ENCODE assay signal across 1 cellular context in the genomic region with DNA sequence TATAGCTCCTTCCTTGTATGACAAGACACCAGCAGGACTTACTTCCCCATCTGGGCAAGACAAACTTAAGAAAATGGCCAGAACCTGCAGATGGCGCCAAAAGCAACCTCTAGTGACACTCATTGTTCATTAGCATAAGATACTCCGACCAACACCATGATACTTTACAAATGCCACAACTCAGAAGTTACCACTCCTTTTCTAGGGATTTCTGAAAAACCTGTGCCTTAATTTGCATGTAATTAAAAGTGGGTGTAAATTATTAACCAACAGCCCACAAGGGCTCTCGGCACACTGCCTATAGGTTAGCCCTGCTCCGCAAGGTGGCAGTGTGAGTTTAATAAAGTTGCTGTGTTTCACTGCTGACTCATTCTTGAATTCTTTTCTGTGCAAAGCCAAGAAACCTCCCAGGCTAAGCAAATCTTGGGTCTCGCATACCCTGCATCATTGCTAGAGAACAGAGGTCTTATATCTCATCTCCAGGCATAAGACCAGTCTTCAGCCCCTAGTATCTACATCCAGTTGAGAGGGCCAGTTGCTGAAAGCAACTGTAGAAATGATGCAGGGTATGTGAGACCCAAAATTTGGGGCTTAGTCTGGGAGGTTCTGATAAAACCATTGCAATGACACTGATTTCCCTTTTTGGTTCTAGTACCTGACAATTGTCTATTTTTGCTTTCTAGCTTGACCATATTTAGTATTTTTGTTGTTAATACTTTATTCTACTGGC.
TF ChIP-seq lines count a peak whose summit lies in the region.

No MANE protein-coding gene starts in this region.

TF ChIP-seq in K562, 482 proteins besides CTCF, POLR2A, EP300 and RAD21 (continued from another document and continues in another):
- peak in 1 of 2 experiments; percentile 55; a peak in 2 of 4 replicates for TF ChIP-seq RCOR1 (IDR thresholded peaks at IDR 0.05; ENCODE audit: borderline replicate concordance in 1 of 2, low read depth in 2 of 2, low read length in 2 of 2)
- peak; percentile 33; the same call in 1 of the 2 replicates for TF ChIP-seq CXXC5 (CRISPR knock-in tag; IDR thresholded peaks at IDR 0.05)
- TF ChIP-seq LCOR (CRISPR knock-in tag; IDR thresholded peaks at IDR 0.05), result no peak
- peak; percentile 94 for TF ChIP-seq MAFG (tag; conservative IDR thresholded peaks at IDR 0.05)
- TF ChIP-seq, protein P1, sequence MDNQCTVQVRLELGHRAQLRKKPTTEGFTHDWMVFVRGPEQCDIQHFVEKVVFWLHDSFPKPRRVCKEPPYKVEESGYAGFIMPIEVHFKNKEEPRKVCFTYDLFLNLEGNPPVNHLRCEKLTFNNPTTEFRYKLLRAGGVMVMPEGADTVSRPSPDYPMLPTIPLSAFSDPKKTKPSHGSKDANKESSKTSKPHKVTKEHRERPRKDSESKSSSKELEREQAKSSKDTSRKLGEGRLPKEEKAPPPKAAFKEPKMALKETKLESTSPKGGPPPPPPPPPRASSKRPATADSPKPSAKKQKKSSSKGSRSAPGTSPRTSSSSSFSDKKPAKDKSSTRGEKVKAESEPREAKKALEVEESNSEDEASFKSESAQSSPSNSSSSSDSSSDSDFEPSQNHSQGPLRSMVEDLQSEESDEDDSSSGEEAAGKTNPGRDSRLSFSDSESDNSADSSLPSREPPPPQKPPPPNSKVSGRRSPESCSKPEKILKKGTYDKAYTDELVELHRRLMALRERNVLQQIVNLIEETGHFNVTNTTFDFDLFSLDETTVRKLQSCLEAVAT (IDR thresholded peaks at IDR 0.05), result peak; percentile 39 to 64; a peak in 2 of 4 replicates
- no peak for TF ChIP-seq SAFB2 (IDR thresholded peaks at IDR 0.05; ENCODE audit: borderline replicate concordance, low read depth, low read length, severe bottlenecking)
- 0 out of 2 replicates have a peak, but pooled peaks have one; percentile 47 for TF ChIP-seq NFIC (IDR thresholded peaks at IDR 0.05)
- TF ChIP-seq ARID1B (IDR thresholded peaks at IDR 0.05), result peak; percentile 72
- TF ChIP-seq TEAD2 (tag; IDR thresholded peaks at IDR 0.05), result no peak
- peak; percentile 71; the same call in 1 of the 2 replicates for TF ChIP-seq BCOR (IDR thresholded peaks at IDR 0.05)
- TF ChIP-seq TOE1 (IDR thresholded peaks at IDR 0.05; ENCODE audit: borderline replicate concordance), result peak; percentile 80
- TF ChIP-seq TOE1 (CRISPR knock-in tag; IDR thresholded peaks at IDR 0.05; ENCODE audit: borderline replicate concordance, low read depth), result no peak
- TF ChIP-seq, protein P2, sequence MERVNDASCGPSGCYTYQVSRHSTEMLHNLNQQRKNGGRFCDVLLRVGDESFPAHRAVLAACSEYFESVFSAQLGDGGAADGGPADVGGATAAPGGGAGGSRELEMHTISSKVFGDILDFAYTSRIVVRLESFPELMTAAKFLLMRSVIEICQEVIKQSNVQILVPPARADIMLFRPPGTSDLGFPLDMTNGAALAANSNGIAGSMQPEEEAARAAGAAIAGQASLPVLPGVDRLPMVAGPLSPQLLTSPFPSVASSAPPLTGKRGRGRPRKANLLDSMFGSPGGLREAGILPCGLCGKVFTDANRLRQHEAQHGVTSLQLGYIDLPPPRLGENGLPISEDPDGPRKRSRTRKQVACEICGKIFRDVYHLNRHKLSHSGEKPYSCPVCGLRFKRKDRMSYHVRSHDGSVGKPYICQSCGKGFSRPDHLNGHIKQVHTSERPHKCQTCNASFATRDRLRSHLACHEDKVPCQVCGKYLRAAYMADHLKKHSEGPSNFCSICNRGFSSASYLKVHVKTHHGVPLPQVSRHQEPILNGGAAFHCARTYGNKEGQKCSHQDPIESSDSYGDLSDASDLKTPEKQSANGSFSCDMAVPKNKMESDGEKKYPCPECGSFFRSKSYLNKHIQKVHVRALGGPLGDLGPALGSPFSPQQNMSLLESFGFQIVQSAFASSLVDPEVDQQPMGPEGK (CRISPR knock-in tag; IDR thresholded peaks at IDR 0.05; ENCODE audit: borderline replicate concordance), result no peak
- no peak for TF ChIP-seq BCL6 (CRISPR knock-in tag; IDR thresholded peaks at IDR 0.05)
- TF ChIP-seq, protein P3, sequence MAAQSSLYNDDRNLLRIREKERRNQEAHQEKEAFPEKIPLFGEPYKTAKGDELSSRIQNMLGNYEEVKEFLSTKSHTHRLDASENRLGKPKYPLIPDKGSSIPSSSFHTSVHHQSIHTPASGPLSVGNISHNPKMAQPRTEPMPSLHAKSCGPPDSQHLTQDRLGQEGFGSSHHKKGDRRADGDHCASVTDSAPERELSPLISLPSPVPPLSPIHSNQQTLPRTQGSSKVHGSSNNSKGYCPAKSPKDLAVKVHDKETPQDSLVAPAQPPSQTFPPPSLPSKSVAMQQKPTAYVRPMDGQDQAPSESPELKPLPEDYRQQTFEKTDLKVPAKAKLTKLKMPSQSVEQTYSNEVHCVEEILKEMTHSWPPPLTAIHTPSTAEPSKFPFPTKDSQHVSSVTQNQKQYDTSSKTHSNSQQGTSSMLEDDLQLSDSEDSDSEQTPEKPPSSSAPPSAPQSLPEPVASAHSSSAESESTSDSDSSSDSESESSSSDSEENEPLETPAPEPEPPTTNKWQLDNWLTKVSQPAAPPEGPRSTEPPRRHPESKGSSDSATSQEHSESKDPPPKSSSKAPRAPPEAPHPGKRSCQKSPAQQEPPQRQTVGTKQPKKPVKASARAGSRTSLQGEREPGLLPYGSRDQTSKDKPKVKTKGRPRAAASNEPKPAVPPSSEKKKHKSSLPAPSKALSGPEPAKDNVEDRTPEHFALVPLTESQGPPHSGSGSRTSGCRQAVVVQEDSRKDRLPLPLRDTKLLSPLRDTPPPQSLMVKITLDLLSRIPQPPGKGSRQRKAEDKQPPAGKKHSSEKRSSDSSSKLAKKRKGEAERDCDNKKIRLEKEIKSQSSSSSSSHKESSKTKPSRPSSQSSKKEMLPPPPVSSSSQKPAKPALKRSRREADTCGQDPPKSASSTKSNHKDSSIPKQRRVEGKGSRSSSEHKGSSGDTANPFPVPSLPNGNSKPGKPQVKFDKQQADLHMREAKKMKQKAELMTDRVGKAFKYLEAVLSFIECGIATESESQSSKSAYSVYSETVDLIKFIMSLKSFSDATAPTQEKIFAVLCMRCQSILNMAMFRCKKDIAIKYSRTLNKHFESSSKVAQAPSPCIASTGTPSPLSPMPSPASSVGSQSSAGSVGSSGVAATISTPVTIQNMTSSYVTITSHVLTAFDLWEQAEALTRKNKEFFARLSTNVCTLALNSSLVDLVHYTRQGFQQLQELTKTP (IDR thresholded peaks at IDR 0.05; ENCODE audit: low read depth in 1 of 2, partially characterized antibody in 2 of 2), result peak; percentile 67 to 83
- TF ChIP-seq TAF15 (IDR thresholded peaks at IDR 0.05; ENCODE audit: low read depth, low read length), result no peak
- no peak for TF ChIP-seq CBX8 (IDR thresholded peaks at IDR 0.05; ENCODE audit: borderline replicate concordance, extremely low read depth, low read depth, low read length, poor library complexity, severe bottlenecking)
- TF ChIP-seq NFATC3 (IDR thresholded peaks at IDR 0.05), result peak; percentile 81
- TF ChIP-seq SIN3A (IDR thresholded peaks at IDR 0.05; ENCODE audit: borderline replicate concordance in 2 of 2, control insufficient read depth in 1 of 2, low read depth in 2 of 2, low read length in 2 of 2), result no peak
- TF ChIP-seq RAD51 (IDR thresholded peaks at IDR 0.05; ENCODE audit: borderline replicate concordance, low read depth), result 0 out of 2 replicates have a peak, but pooled peaks have one; percentile 32
- no peak for TF ChIP-seq PREB (CRISPR knock-in tag; IDR thresholded peaks at IDR 0.05)
- no peak for TF ChIP-seq ZNF780A (CRISPR knock-in tag; IDR thresholded peaks at IDR 0.05)
- no peak for TF ChIP-seq TAF7 (tag; IDR thresholded peaks at IDR 0.05)
- TF ChIP-seq PRMT5 (CRISPR knock-in tag; IDR thresholded peaks at IDR 0.05), result no peak
- no peak for TF ChIP-seq FOXA3 (CRISPR knock-in tag; conservative IDR thresholded peaks at IDR 0.05 in 1 of 2, IDR thresholded peaks at IDR 0.05 in 1 of 2)
- TF ChIP-seq, protein P4, sequence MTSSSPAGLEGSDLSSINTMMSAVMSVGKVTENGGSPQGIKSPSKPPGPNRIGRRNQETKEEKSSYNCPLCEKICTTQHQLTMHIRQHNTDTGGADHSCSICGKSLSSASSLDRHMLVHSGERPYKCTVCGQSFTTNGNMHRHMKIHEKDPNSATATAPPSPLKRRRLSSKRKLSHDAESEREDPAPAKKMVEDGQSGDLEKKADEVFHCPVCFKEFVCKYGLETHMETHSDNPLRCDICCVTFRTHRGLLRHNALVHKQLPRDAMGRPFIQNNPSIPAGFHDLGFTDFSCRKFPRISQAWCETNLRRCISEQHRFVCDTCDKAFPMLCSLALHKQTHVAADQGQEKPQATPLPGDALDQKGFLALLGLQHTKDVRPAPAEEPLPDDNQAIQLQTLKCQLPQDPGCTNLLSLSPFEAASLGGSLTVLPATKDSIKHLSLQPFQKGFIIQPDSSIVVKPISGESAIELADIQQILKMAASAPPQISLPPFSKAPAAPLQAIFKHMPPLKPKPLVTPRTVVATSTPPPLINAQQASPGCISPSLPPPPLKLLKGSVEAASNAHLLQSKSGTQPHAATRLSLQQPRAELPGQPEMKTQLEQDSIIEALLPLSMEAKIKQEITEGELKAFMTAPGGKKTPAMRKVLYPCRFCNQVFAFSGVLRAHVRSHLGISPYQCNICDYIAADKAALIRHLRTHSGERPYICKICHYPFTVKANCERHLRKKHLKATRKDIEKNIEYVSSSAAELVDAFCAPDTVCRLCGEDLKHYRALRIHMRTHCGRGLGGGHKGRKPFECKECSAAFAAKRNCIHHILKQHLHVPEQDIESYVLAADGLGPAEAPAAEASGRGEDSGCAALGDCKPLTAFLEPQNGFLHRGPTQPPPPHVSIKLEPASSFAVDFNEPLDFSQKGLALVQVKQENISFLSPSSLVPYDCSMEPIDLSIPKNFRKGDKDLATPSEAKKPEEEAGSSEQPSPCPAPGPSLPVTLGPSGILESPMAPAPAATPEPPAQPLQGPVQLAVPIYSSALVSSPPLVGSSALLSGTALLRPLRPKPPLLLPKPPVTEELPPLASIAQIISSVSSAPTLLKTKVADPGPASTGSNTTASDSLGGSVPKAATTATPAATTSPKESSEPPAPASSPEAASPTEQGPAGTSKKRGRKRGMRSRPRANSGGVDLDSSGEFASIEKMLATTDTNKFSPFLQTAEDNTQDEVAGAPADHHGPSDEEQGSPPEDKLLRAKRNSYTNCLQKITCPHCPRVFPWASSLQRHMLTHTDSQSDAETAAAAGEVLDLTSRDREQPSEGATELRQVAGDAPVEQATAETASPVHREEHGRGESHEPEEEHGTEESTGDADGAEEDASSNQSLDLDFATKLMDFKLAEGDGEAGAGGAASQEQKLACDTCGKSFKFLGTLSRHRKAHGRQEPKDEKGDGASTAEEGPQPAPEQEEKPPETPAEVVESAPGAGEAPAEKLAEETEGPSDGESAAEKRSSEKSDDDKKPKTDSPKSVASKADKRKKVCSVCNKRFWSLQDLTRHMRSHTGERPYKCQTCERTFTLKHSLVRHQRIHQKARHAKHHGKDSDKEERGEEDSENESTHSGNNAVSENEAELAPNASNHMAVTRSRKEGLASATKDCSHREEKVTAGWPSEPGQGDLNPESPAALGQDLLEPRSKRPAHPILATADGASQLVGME (CRISPR knock-in tag; IDR thresholded peaks at IDR 0.05), result no peak
- no peak for TF ChIP-seq ZNF444 (CRISPR knock-in tag; IDR thresholded peaks at IDR 0.05)
- TF ChIP-seq, protein P5, sequence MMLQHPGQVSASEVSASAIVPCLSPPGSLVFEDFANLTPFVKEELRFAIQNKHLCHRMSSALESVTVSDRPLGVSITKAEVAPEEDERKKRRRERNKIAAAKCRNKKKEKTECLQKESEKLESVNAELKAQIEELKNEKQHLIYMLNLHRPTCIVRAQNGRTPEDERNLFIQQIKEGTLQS (IDR thresholded peaks at IDR 0.05), result peak; percentile 90
- TF ChIP-seq, protein P5 (CRISPR knock-in tag; conservative IDR thresholded peaks at IDR 0.05), result peak; percentile 67; the same call in 1 of the 2 replicates
- no peak for TF ChIP-seq MEF2A (IDR thresholded peaks at IDR 0.05; ENCODE audit: control insufficient read depth, low read depth, low read length)
- TF ChIP-seq NR2C1 (IDR thresholded peaks at IDR 0.05), result no peak; the same call in none of the 2 replicates
- TF ChIP-seq NR2C1 (tag; IDR thresholded peaks at IDR 0.05), result no peak
- TF ChIP-seq YBX1 (IDR thresholded peaks at IDR 0.05), result no peak
- TF ChIP-seq, protein P6, sequence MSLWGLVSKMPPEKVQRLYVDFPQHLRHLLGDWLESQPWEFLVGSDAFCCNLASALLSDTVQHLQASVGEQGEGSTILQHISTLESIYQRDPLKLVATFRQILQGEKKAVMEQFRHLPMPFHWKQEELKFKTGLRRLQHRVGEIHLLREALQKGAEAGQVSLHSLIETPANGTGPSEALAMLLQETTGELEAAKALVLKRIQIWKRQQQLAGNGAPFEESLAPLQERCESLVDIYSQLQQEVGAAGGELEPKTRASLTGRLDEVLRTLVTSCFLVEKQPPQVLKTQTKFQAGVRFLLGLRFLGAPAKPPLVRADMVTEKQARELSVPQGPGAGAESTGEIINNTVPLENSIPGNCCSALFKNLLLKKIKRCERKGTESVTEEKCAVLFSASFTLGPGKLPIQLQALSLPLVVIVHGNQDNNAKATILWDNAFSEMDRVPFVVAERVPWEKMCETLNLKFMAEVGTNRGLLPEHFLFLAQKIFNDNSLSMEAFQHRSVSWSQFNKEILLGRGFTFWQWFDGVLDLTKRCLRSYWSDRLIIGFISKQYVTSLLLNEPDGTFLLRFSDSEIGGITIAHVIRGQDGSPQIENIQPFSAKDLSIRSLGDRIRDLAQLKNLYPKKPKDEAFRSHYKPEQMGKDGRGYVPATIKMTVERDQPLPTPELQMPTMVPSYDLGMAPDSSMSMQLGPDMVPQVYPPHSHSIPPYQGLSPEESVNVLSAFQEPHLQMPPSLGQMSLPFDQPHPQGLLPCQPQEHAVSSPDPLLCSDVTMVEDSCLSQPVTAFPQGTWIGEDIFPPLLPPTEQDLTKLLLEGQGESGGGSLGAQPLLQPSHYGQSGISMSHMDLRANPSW (CRISPR knock-in tag; IDR thresholded peaks at IDR 0.05), result no peak
- peak; percentile 95 for TF ChIP-seq C11orf30 (IDR thresholded peaks at IDR 0.05; ENCODE audit: low read depth)
- TF ChIP-seq, protein P7, sequence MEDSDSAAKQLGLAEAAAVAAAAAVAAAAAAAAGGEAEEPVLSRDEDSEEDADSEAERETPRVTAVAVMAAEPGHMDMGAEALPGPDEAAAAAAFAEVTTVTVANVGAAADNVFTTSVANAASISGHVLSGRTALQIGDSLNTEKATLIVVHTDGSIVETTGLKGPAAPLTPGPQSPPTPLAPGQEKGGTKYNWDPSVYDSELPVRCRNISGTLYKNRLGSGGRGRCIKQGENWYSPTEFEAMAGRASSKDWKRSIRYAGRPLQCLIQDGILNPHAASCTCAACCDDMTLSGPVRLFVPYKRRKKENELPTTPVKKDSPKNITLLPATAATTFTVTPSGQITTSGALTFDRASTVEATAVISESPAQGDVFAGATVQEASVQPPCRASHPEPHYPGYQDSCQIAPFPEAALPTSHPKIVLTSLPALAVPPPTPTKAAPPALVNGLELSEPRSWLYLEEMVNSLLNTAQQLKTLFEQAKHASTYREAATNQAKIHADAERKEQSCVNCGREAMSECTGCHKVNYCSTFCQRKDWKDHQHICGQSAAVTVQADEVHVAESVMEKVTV (CRISPR knock-in tag; IDR thresholded peaks at IDR 0.05), result peak; percentile 84
- no peak for TF ChIP-seq POLR3G (IDR thresholded peaks at IDR 0.05; ENCODE audit: extremely low read depth, insufficient read length, insufficient replicate concordance)
